Comparison of ENCODE assay signal across 8 cellular contexts in genomic region chr1:46603481-46603857, GRCh38. TPM values are rescaled to one million over a fixed set of nuclear protein-coding genes. Genes with fewer than 3 reads are reported as not detected.
DNase-seq lines count a peak whose midpoint lies in the region; ATAC-seq and TF ChIP-seq lines count a peak whose summit lies in the region.

No MANE protein-coding gene starts in this region.

- H3K4me3 ChIP-seq in fibroblast of mammary gland (ENCODE audit: control insufficient read depth, low read depth, low read length) = peak overlapping the region; percentile 92
- H3K4me3 ChIP-seq in rectal smooth muscle tissue (ENCODE audit: low read length) = peak overlapping the region; percentile 97

- ATAC-seq in GM21423 (IDR thresholded peaks at IDR 0.05; ENCODE audit: unreplicated experiment) = peak; percentile 3

- DNase-seq in SK-MEL-5 (ENCODE audit: low read depth, low spot score) (peak; percentile 27), fibroblast of mammary gland (ENCODE audit: low read depth) (no peak), AG20443 (ENCODE audit: low spot score) (no peak), mucosa of gallbladder (ENCODE audit: low spot score) (no peak), SHP77 (lab: John Stamatoyannopoulos, UW) (no peak), putamen (ENCODE audit: low spot score) (no peak)

- H3K36me3 ChIP-seq in rectal smooth muscle tissue (ENCODE audit: control insufficient read depth, insufficient read depth, low read length) = peaks cover 7% of the 10 kb centered on the region

- no peaks in the 10 kb centered on the region for H3K27me3 ChIP-seq in rectal smooth muscle tissue (ENCODE audit: control insufficient read depth, insufficient read depth, low read length)

- peak overlapping the region; percentile 99 for H3K9ac ChIP-seq in rectal smooth muscle tissue (ENCODE audit: low read length)

- in situ Hi-C loops in SK-MEL-5 (cut with HindIII; ENCODE audit: low pct_unique_long_range_greater_than_20kb, low sequenced_read_pairs) = no loop called here

- H3K27ac ChIP-seq in rectal smooth muscle tissue (ENCODE audit: low read depth, low read length) = peak overlapping the region; percentile 79

- H3K4me1 ChIP-seq in rectal smooth muscle tissue (ENCODE audit: control insufficient read depth, insufficient read depth, low read length) = peaks cover 24% of the 10 kb centered on the region

- no peak for TF ChIP-seq CTCF in fibroblast of mammary gland (conservative IDR thresholded peaks at IDR 0.05; ENCODE audit: control insufficient read depth, insufficient read depth, low read depth, low read length)

RNA-seq across cellular contexts. Expression of gene MKNK1, which starts 0.6 kb away (rescaled TPM):
- total RNA-seq in SK-MEL-5 (2014; rRNA removed; shearing (Covaris generic)) = 14.5 and 16.2 TPM in 2 replicates
- polyA plus RNA-seq in SK-MEL-5 (2015; cell fraction: cytosol; rRNA removed) = 23.4 and 24.6 TPM in 2 replicates
- polyA plus RNA-seq in SK-MEL-5 (2015; cell fraction: nucleus; rRNA removed) = 92.5 and 97.0 TPM in 2 replicates
- 36.5 TPM for total RNA-seq in mucosa of gallbladder

RNA-seq across cellular contexts. Expression of gene MOB3C, which starts 13.1 kb away (rescaled TPM):
- total RNA-seq in SK-MEL-5 (2014; rRNA removed; shearing (Covaris generic)) = 4.6 and 4.8 TPM in 2 replicates
- polyA plus RNA-seq in SK-MEL-5 (2015; cell fraction: cytosol; rRNA removed) = 6.1 and 7.4 TPM in 2 replicates
- 10.1 and 11.3 TPM in 2 replicates for polyA plus RNA-seq in SK-MEL-5 (2015; cell fraction: nucleus; rRNA removed)
- total RNA-seq in mucosa of gallbladder = 12.8 TPM

RNA-seq across cellular contexts. Expression of gene KNCN, which starts 52.0 kb away (rescaled TPM):
- not detected in 2 replicates for total RNA-seq in SK-MEL-5 (2014; rRNA removed; shearing (Covaris generic))
- polyA plus RNA-seq in SK-MEL-5 (2015; cell fraction: cytosol; rRNA removed) = not detected in 2 replicates
- not detected in 2 replicates for polyA plus RNA-seq in SK-MEL-5 (2015; cell fraction: nucleus; rRNA removed)
- total RNA-seq in mucosa of gallbladder = not detected
